In the genomic region with DNA sequence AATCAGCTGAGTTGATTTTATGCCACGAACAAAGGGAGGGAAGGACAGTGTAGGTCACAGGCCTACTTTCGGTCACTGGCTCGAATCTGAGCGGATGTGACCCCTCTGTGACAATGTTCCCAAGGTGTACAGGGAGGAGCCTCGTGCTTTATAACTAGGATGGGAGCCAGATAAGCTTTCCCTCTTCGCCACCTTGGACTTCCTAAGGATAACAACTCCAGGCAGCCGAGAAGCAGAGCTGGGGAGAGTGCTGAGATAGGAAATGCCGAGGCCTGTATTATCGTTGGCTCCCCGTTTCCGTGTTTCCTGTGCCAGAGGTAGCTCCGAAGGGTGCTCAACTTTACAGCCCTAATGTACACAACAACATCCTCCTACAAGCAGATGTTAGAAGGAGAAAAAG, we compare ENCODE assay signal across 23 cellular contexts.
A peak's percentile ranks its signal among the peaks of the same experiment; 100 is the strongest.
DNase-seq lines count a peak whose midpoint lies in the region; ATAC-seq and TF ChIP-seq lines count a peak whose summit lies in the region.
"Had no signal": no experiment of that assay in that cellular context is flagged by ENCODE, and none has a peak within 500 bp of the region (broad histone marks: within the 10 kb centered on the region; RNA-seq: fewer than 3 reads in every experiment).

No MANE protein-coding gene starts in this region.

- peak overlapping the region in 3 of 5 experiments; percentile 75 to 83 (median 77) for H3K27ac Mint-ChIP-seq in brain
- H3K27ac Mint-ChIP-seq: activated naive CD8-positive, alpha-beta T cell treated with anti-CD3 and anti-CD28 coated beads, Interleukin-2, amount 50 U/mL, for 24 hours; activated T-helper 17 cell treated with anti-CD3 and anti-CD28 coated beads, Interleukin-2, amount 50 U/mL, for 72 hours had no signal

- H3K4me3 Mint-ChIP-seq in brain, result peak overlapping the region in 1 of 5 experiments; percentile 5
- H3K4me3 Mint-ChIP-seq: activated naive CD8-positive, alpha-beta T cell treated with anti-CD3 and anti-CD28 coated beads, Interleukin-2, amount 50 U/mL, for 24 hours; activated T-helper 17 cell treated with anti-CD3 and anti-CD28 coated beads, Interleukin-2, amount 50 U/mL, for 72 hours had no signal

- peaks cover 0 to 12% (median 2%) of the 10 kb centered on the region in 5 experiments for H3K9me3 Mint-ChIP-seq in brain
- H3K9me3 Mint-ChIP-seq: activated naive CD8-positive, alpha-beta T cell treated with anti-CD3 and anti-CD28 coated beads, Interleukin-2, amount 50 U/mL, for 24 hours; activated T-helper 17 cell treated with anti-CD3 and anti-CD28 coated beads, Interleukin-2, amount 50 U/mL, for 72 hours had no signal

- H3K9ac ChIP-seq in iPS-20b (ENCODE audit: low read depth, low read length), result peak overlapping the region; percentile 30; the same call in 1 of the 2 replicates

- H3K27ac ChIP-seq in cardiac muscle cell (peak overlapping the region; percentile 1), iPS-20b (ENCODE audit: low read length) (peak overlapping the region; percentile 44), vagina (peak overlapping the region; percentile 44)
- H3K27ac ChIP-seq: HL-60, tibial nerve had no signal

- H3K27me3 ChIP-seq in cardiac muscle cell (no peaks in the 10 kb centered on the region), iPS-20b (ENCODE audit: insufficient read depth, low read length) (no peaks in the 10 kb centered on the region; the same call in 1 of the 2 replicates), vagina (no peaks in the 10 kb centered on the region)

- ATAC-seq in Right ventricle myocardium inferior, result no peak
- no peak for ATAC-seq in HG03565 (IDR thresholded peaks at IDR 0.05; ENCODE audit: unreplicated experiment)
- no peak for ATAC-seq in HG02759 (IDR thresholded peaks at IDR 0.05; ENCODE audit: unreplicated experiment)
- no peak for ATAC-seq in GM18517 (IDR thresholded peaks at IDR 0.05; ENCODE audit: unreplicated experiment)
- ATAC-seq: activated CD4-positive, CD25-positive, alpha-beta regulatory T cell treated with anti-CD3 and anti-CD28 coated beads, Interleukin-2, amount 50 U/mL, for 24 hours; activated naive CD8-positive, alpha-beta T cell treated with anti-CD3 and anti-CD28 coated beads, Interleukin-2, amount 50 U/mL, for 24 hours; activated T-helper 17 cell treated with anti-CD3 and anti-CD28 coated beads, Interleukin-2, amount 50 U/mL, for 72 hours had no signal

- H3K36me3 ChIP-seq in cardiac muscle cell (no peaks in the 10 kb centered on the region), iPS-20b (ENCODE audit: insufficient read depth, low read depth, low read length) (no peaks in the 10 kb centered on the region), vagina (no peaks in the 10 kb centered on the region)
- H3K36me3 ChIP-seq: tibial nerve had no signal

- no peaks in the 10 kb centered on the region for H3K36me3 Mint-ChIP-seq in brain

- TF ChIP-seq POLR2A in vagina (IDR thresholded peaks at IDR 0.05), result no peak

- H3K4me1 Mint-ChIP-seq in brain, result peaks cover 69% of the 10 kb centered on the region
- H3K4me1 Mint-ChIP-seq: activated naive CD8-positive, alpha-beta T cell treated with anti-CD3 and anti-CD28 coated beads, Interleukin-2, amount 50 U/mL, for 24 hours; activated T-helper 17 cell treated with anti-CD3 and anti-CD28 coated beads, Interleukin-2, amount 50 U/mL, for 72 hours had no signal

- H3K27me3 Mint-ChIP-seq in brain, result peaks cover 24% of the 10 kb centered on the region

- H3K9me3 ChIP-seq in cardiac muscle cell (ENCODE audit: low read depth), result no peaks in the 10 kb centered on the region
- H3K9me3 ChIP-seq in iPS-20b (ENCODE audit: insufficient read depth, low read depth, low read length), result no peaks in the 10 kb centered on the region
- no peaks in the 10 kb centered on the region for H3K9me3 ChIP-seq in vagina
- H3K9me3 ChIP-seq: tibial nerve had no signal

- peaks cover 81% of the 10 kb centered on the region for H3K4me1 ChIP-seq in cardiac muscle cell (ENCODE audit: low read depth)
- peaks cover 34% of the 10 kb centered on the region; the same call in 1 of the 2 replicates for H3K4me1 ChIP-seq in iPS-20b (ENCODE audit: insufficient read depth, low read length)
- H3K4me1 ChIP-seq in vagina, result peaks cover 7% of the 10 kb centered on the region

- no peak for TF ChIP-seq CTCF in cardiac muscle cell (IDR thresholded peaks at IDR 0.05; ENCODE audit: low read depth, low read length)
- no peak for TF ChIP-seq CTCF in brain (conservative IDR thresholded peaks at IDR 0.05)
- no peak for TF ChIP-seq CTCF in vagina (IDR thresholded peaks at IDR 0.05)

- intact Hi-C loops in Right ventricle myocardium inferior (cut with DNase I), result loop anchor here (5.0 kb wide), 2 partner anchors 82 to 423 kb away; no protein-coding TSS in a partner anchor
- intact Hi-C loops in vagina (cut with DNase I), result no loop called here

- H3K4me3 ChIP-seq in cardiac muscle cell (no peak overlapping the region), iPS-20b (ENCODE audit: low read length) (peak overlapping the region; percentile 29; the same call in 1 of the 2 replicates), vagina (no peak overlapping the region)
- H3K4me3 ChIP-seq: tibial nerve had no signal

- DNase-seq in cardiac muscle cell (ENCODE audit: low read depth in 1 of 2, low spot score in 1 of 2) (peak in 1 of 2 donors; percentile 36), Right ventricle myocardium inferior (ENCODE audit: missing footprints) (no peak), vagina (ENCODE audit: extremely low spot score in 2 of 2) (no peak)
- DNase-seq: activated naive CD8-positive, alpha-beta T cell treated with anti-CD3 and anti-CD28 coated beads, Interleukin-2, amount 50 U/mL, for 24 hours; DND-41; effector CD8-positive, alpha-beta T cell; GOT3; hippocampal formation; kidney; NCI-H187 treated with DMSO at 0.1 percent for 48 hours; NCI-H774; nucleus accumbens; stimulated activated naive CD4-positive, alpha-beta T cell treated with Interleukin-2 at 50 U/mL for 16 hours; T-helper 9 cell had no signal
